In genomic region chr11:11988862-11989261, GRCh38 we compare ENCODE assay signal across 16 cellular contexts. TPM values are rescaled to one million over a fixed set of nuclear protein-coding genes. Genes with fewer than 3 reads are reported as not detected.
A peak's percentile ranks its signal among the peaks of the same experiment; 100 is the strongest.
DNase-seq lines count a peak whose midpoint lies in the region; ATAC-seq and TF ChIP-seq lines count a peak whose summit lies in the region.
"Had no signal": no experiment of that assay in that cellular context is flagged by ENCODE, and none has a peak within 500 bp of the region (broad histone marks: within the 10 kb centered on the region; RNA-seq: fewer than 3 reads in every experiment).

No MANE protein-coding gene starts in this region.

- H3K27ac ChIP-seq in heart left ventricle (peak overlapping the region in 10 of 12 donors; percentile 20 to 90 (median 61)), brain microvascular endothelial cell (peak overlapping the region; percentile 76), right cardiac atrium (ENCODE audit: low read length) (peak overlapping the region; percentile 77), upper lobe of left lung (peak overlapping the region; percentile 16 to 71 (median 48))

- TF ChIP-seq CTCF in heart left ventricle (IDR thresholded peaks at IDR 0.05) = peak in 3 of 12 donors; percentile 16 to 31 (median 30)
- TF ChIP-seq CTCF in brain microvascular endothelial cell (IDR thresholded peaks at IDR 0.05; ENCODE audit: low read depth, low read length, missing control alignments) = peak; percentile 46
- peak in 1 of 6 experiments; percentile 32 for TF ChIP-seq CTCF in upper lobe of left lung (IDR thresholded peaks at IDR 0.05)

- intact Hi-C loops in heart left ventricle (cut with DNase I) = no loop called here
- intact Hi-C loops in left cardiac atrium (cut with DNase I) = no loop called here
- intact Hi-C loops in right cardiac atrium (cut with DNase I) = no loop called here

- WGBS in heart left ventricle, 4 donors = 72 to 92% (median 79%) methylated on average over 3 of the region's 3 CpGs
- 82% methylated on average over 3 of the region's 3 CpGs for WGBS in right cardiac atrium
- WGBS in upper lobe of left lung, 2 donors = 80 to 86% methylated on average over 3 of the region's 3 CpGs

- DNase-seq in heart left ventricle (no peak), left cardiac atrium (no peak), brain microvascular endothelial cell (no peak), right cardiac atrium (no peak), upper lobe of left lung (no peak), cortex of kidney (lab: John Stamatoyannopoulos, UW) (no peak), GDM1 (lab: John Stamatoyannopoulos, UW) (no peak), NCI-H1048 (lab: John Stamatoyannopoulos, UW) (no peak)
- DNase-seq: activated CD4-positive, alpha-beta T cell treated with anti-CD3 and anti-CD28 coated beads for 48 hours; DMS 273 treated with DMSO at 0.1 percent for 48 hours; naive B cell; NCI-H1417; OCI-M1; tibial artery had no signal

- TF ChIP-seq POLR2A in heart left ventricle (IDR thresholded peaks at IDR 0.05) (no peak), upper lobe of left lung (IDR thresholded peaks at IDR 0.05) (no peak)

- ATAC-seq in heart left ventricle (peak in 1 of 4 donors; percentile 7), left cardiac atrium (no peak), right cardiac atrium (no peak), upper lobe of left lung (ENCODE audit: low FRiP score in 2 of 2) (no peak)

- peaks cover 6 to 92% (median 55%) of the 10 kb centered on the region in 12 donors for H3K4me1 ChIP-seq in heart left ventricle
- peaks cover 16% of the 10 kb centered on the region for H3K4me1 ChIP-seq in right cardiac atrium (ENCODE audit: control insufficient read depth, insufficient read depth, low read length)
- H3K4me1 ChIP-seq in upper lobe of left lung = peaks cover 7 to 28% (median 9%) of the 10 kb centered on the region in 4 donors

- H3K4me3 ChIP-seq in heart left ventricle (no peak overlapping the region), brain microvascular endothelial cell (ENCODE audit: low read depth, low read length) (no peak overlapping the region), right cardiac atrium (ENCODE audit: low read length) (no peak overlapping the region), upper lobe of left lung (no peak overlapping the region)
- H3K4me3 ChIP-seq: tibial artery had no signal

- in situ Hi-C loops in brain microvascular endothelial cell (cut with HindIII; ENCODE audit: low pct_ligation_motif_present, low sequenced_read_pairs) = no loop called here

- H3K27me3 ChIP-seq in heart left ventricle (no peaks in the 10 kb centered on the region), brain microvascular endothelial cell (replicated peaks) (no peaks in the 10 kb centered on the region), right cardiac atrium (ENCODE audit: control insufficient read depth, insufficient read depth) (no peaks in the 10 kb centered on the region), upper lobe of left lung (no peaks in the 10 kb centered on the region)
- H3K27me3 ChIP-seq: tibial artery had no signal

- TF ChIP-seq EP300 in upper lobe of left lung (IDR thresholded peaks at IDR 0.05) = no peak

- H3K9me3 ChIP-seq in heart left ventricle (no peaks in the 10 kb centered on the region), right cardiac atrium (ENCODE audit: control insufficient read depth, low read length) (no peaks in the 10 kb centered on the region), upper lobe of left lung (no peaks in the 10 kb centered on the region)
- H3K9me3 ChIP-seq: tibial artery had no signal

- H3K36me3 ChIP-seq in heart left ventricle = no peaks in the 10 kb centered on the region
- H3K36me3 ChIP-seq in brain microvascular endothelial cell (replicated peaks) = no peaks in the 10 kb centered on the region
- H3K36me3 ChIP-seq in upper lobe of left lung = no peaks in the 10 kb centered on the region
- H3K36me3 ChIP-seq: tibial artery had no signal

RNA-seq across cellular contexts. Expression of gene DKK3, which starts 19.6 kb away (rescaled TPM):
- total RNA-seq in heart left ventricle (100 to 1,000 TPM; 405 to 851 (median 724) TPM), left cardiac atrium (1,000 to 10,000 TPM; 1,563 to 1,610 TPM), right cardiac atrium (1,000 to 10,000 TPM; 2,567 to 3,299 (median 2,969) TPM), upper lobe of left lung (100 to 1,000 TPM in 5 of 6 donors, 10 to 100 TPM in 1; 50.3 to 162 (median 137) TPM)
- polyA plus RNA-seq in heart left ventricle (100 to 1,000 TPM; 117 to 396 TPM), right cardiac atrium (2,307 TPM)
- total RNA-seq: T-helper 1 cell treated with Interleukin-12 subunit alpha and Interleukin-12 subunit beta and Interleukin-4 antibody, amounts not matched to agents 30 ng/mL and 1 ng/mL, for 36 hours had no signal
- polyA plus RNA-seq: IgD-negative memory B cell had no signal
